16 cellular contexts compared by ENCODE assay signal in the genomic region with DNA sequence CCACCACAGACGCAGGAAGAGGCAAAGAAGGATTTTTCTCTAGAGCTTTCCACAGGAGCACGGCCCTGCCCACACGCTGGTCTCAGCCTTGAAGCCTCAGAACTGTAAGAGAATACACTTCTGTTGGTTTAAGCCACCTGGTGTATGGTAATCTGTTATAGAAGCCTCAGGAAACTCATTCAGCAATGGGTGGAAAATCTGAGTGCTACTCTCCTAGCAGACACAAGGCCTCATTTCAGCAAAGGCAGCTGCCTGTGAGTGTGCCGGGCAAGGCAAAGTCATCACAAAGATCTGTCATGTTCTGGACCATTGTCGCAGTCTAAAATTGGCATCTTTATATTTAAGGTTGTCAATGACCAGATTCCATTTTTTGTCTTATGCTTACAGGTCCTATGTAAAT. TPM values are rescaled to one million over a fixed set of nuclear protein-coding genes. Genes with fewer than 3 reads are reported as not detected.
DNase-seq lines count a peak whose midpoint lies in the region; ATAC-seq and FAIRE-seq lines count a peak whose summit lies in the region.
"Had no signal": no experiment of that assay in that cellular context is flagged by ENCODE, and none has a peak within 500 bp of the region (broad histone marks: within the 10 kb centered on the region; RNA-seq: fewer than 3 reads in every experiment).

No MANE protein-coding gene starts in this region.

- H3K27me3 Mint-ChIP-seq in activated T-cell treated with anti-CD3 and anti-CD28 coated beads, Interleukin-2, amount 50 U/mL, for 4 hours (ENCODE audit: low read depth): no peaks in the 10 kb centered on the region
- H3K27me3 Mint-ChIP-seq in activated T-helper 2 cell treated with anti-CD3 and anti-CD28 coated beads, Interferon-gamma antibody, Interleukin-2, Interleukin-4, amounts not matched to agents 10 μg/mL and 5 μg/mL and 100 μg/mL, durations not matched to agents 14 hours and 24 hours and 36 hours (ENCODE audit: low read depth): no peaks in the 10 kb centered on the region

- no peak overlapping the region for H3K23ac ChIP-seq in mesenchymal stem cell (ENCODE audit: low read length in 2 of 2)

- ATAC-seq in activated T-cell treated with anti-CD3 and anti-CD28 coated beads, Interleukin-2, amount 50 U/mL, for 4 hours: peak; percentile 83 to 87
- ATAC-seq: esophagus mucosa had no signal

- peak overlapping the region; percentile 22 for H3K4me3 Mint-ChIP-seq in activated T-cell treated with anti-CD3 and anti-CD28 coated beads, Interleukin-2, amount 50 U/mL, for 4 hours
- no peak overlapping the region for H3K4me3 Mint-ChIP-seq in activated T-helper 2 cell treated with anti-CD3 and anti-CD28 coated beads, Interferon-gamma antibody, Interleukin-2, Interleukin-4, amounts not matched to agents 10 μg/mL and 5 μg/mL and 100 μg/mL, durations not matched to agents 14 hours and 24 hours and 36 hours (ENCODE audit: low read depth)

- no peak for FAIRE-seq in HTR-8/SVneo (lab: Jason Lieb, UNC)
- FAIRE-seq: GM12891, H54 had no signal

- no peak overlapping the region for H3K14ac ChIP-seq in mesenchymal stem cell (ENCODE audit: low read length in 2 of 2)

- H3K27ac ChIP-seq in mesenchymal stem cell (ENCODE audit: low read length, poor library complexity, severe bottlenecking): no peak overlapping the region

- no peak overlapping the region for H3K4me3 ChIP-seq in mesenchymal stem cell (ENCODE audit: insufficient read depth in 1 of 2, low read depth in 1 of 2, low read length in 2 of 2)
- H3K4me3 ChIP-seq: mucosa of descending colon had no signal

- H3K36me3 ChIP-seq in mesenchymal stem cell (ENCODE audit: control insufficient read depth in 1 of 2, insufficient read depth in 2 of 2, low read depth in 1 of 2, low read length in 2 of 2): peaks cover 0 to 9% of the 10 kb centered on the region in 2 experiments

- intact Hi-C loops in activated T-helper 2 cell treated with anti-CD3 and anti-CD28 coated beads, Interferon-gamma antibody, Interleukin-2, Interleukin-4, amounts not matched to agents 10 μg/mL and 5 μg/mL and 100 μg/mL, durations not matched to agents 14 hours and 24 hours and 36 hours (cut with micrococcal nuclease): loop anchor here (1.0 to 2.0 kb wide), 3 partner anchors 18 to 42 kb away; no protein-coding TSS in a partner anchor

- H2BK15ac ChIP-seq in mesenchymal stem cell (ENCODE audit: low read depth, poor library complexity, severe bottlenecking): no peak overlapping the region

- H3K79me1 ChIP-seq in mesenchymal stem cell (replicated peaks; ENCODE audit: low read length, poor library complexity, severe bottlenecking): peaks cover 29% of the 10 kb centered on the region

- no peak overlapping the region for H2AFZ ChIP-seq in mesenchymal stem cell (ENCODE audit: low read depth, low read length)

- H3K27me3 ChIP-seq in mesenchymal stem cell (ENCODE audit: control insufficient read depth in 1 of 2, insufficient read depth in 1 of 2, low read length in 2 of 2): peaks cover 0 to 2% of the 10 kb centered on the region in 2 experiments

- H3K4ac ChIP-seq in mesenchymal stem cell (ENCODE audit: low read depth in 1 of 2, low read length in 2 of 2): no peak overlapping the region

- no peak overlapping the region for H4K91ac ChIP-seq in mesenchymal stem cell (ENCODE audit: low read length)

- H3K9ac ChIP-seq in mesenchymal stem cell (ENCODE audit: low read length): peak overlapping the region; percentile 86

- H3K18ac ChIP-seq in mesenchymal stem cell (ENCODE audit: low read depth in 1 of 2, low read length in 2 of 2): no peak overlapping the region

- H2BK5ac ChIP-seq in mesenchymal stem cell (ENCODE audit: low read depth, low read length, poor library complexity, severe bottlenecking): no peak overlapping the region

- peak overlapping the region; percentile 73 for H3K27ac Mint-ChIP-seq in activated T-helper 2 cell treated with anti-CD3 and anti-CD28 coated beads, Interferon-gamma antibody, Interleukin-2, Interleukin-4, amounts not matched to agents 10 μg/mL and 5 μg/mL and 100 μg/mL, durations not matched to agents 14 hours and 24 hours and 36 hours

- peaks cover 42% of the 10 kb centered on the region for H3K4me1 Mint-ChIP-seq in activated T-cell treated with anti-CD3 and anti-CD28 coated beads, Interleukin-2, amount 50 U/mL, for 4 hours (ENCODE audit: low read depth)
- peaks cover 20% of the 10 kb centered on the region for H3K4me1 Mint-ChIP-seq in activated T-helper 2 cell treated with anti-CD3 and anti-CD28 coated beads, Interferon-gamma antibody, Interleukin-2, Interleukin-4, amounts not matched to agents 10 μg/mL and 5 μg/mL and 100 μg/mL, durations not matched to agents 14 hours and 24 hours and 36 hours (ENCODE audit: low read depth)

- no peaks in the 10 kb centered on the region for H3K9me3 ChIP-seq in mesenchymal stem cell (ENCODE audit: control insufficient read depth, low read length)

- H3K4me2 ChIP-seq in mesenchymal stem cell (ENCODE audit: low read length, poor library complexity, severe bottlenecking): no peak overlapping the region

- no peak overlapping the region for H2AK5ac ChIP-seq in mesenchymal stem cell (ENCODE audit: low read length, severe bottlenecking)

- H3K36me3 Mint-ChIP-seq in activated T-cell treated with anti-CD3 and anti-CD28 coated beads, Interleukin-2, amount 50 U/mL, for 4 hours (ENCODE audit: insufficient read depth): peaks cover 14% of the 10 kb centered on the region
- peaks cover 54% of the 10 kb centered on the region for H3K36me3 Mint-ChIP-seq in activated T-helper 2 cell treated with anti-CD3 and anti-CD28 coated beads, Interferon-gamma antibody, Interleukin-2, Interleukin-4, amounts not matched to agents 10 μg/mL and 5 μg/mL and 100 μg/mL, durations not matched to agents 14 hours and 24 hours and 36 hours (ENCODE audit: low read depth)

- DNase-seq in activated T-cell treated with anti-CD3 and anti-CD28 coated beads, Interleukin-2, amount 50 U/mL, for 4 hours: no peak
- DNase-seq in activated T-cell treated with anti-CD3 and anti-CD28 coated beads for 4 hours (no peak), mesenchymal stem cell (peak; percentile 17), superior temporal gyrus (ENCODE audit: extremely low spot score) (peak; percentile 24), midbrain (lab: John Stamatoyannopoulos, UW) (no peak), GDM1 (lab: John Stamatoyannopoulos, UW) (no peak), HTR-8/SVneo (ENCODE audit: insufficient read length, low spot score) (no peak)
- no peak for DNase-seq in activated T-helper 2 cell treated with anti-CD3 and anti-CD28 coated beads, Interferon-gamma antibody, Interleukin-2, Interleukin-4, amounts not matched to agents 10 μg/mL and 5 μg/mL and 100 μg/mL, durations not matched to agents 14 hours and 24 hours and 36 hours (ENCODE audit: low spot score)
- DNase-seq: DMS53, mucosa of descending colon, NCI-H1092, T1000 had no signal

- no peak overlapping the region for H2BK12ac ChIP-seq in mesenchymal stem cell (ENCODE audit: low read length in 2 of 2)

- no peak overlapping the region for H4K8ac ChIP-seq in mesenchymal stem cell (ENCODE audit: low read length)

- H3K9me3 Mint-ChIP-seq in activated T-cell treated with anti-CD3 and anti-CD28 coated beads, Interleukin-2, amount 50 U/mL, for 4 hours: peaks cover 4% of the 10 kb centered on the region
- H3K9me3 Mint-ChIP-seq in activated T-helper 2 cell treated with anti-CD3 and anti-CD28 coated beads, Interferon-gamma antibody, Interleukin-2, Interleukin-4, amounts not matched to agents 10 μg/mL and 5 μg/mL and 100 μg/mL, durations not matched to agents 14 hours and 24 hours and 36 hours: peaks cover 13% of the 10 kb centered on the region

- peaks cover 13% of the 10 kb centered on the region for H3K4me1 ChIP-seq in mesenchymal stem cell (ENCODE audit: control insufficient read depth, insufficient read depth, low read depth, low read length)

- no peak overlapping the region for H2BK120ac ChIP-seq in mesenchymal stem cell (ENCODE audit: low read depth, low read length)

- 83% methylated on average over 5 of the region's 5 CpGs for WGBS in mesenchymal stem cell

RNA-seq across cellular contexts. Expression of gene ATP10A, which starts 31.0 kb away (rescaled TPM):
- 10 to 100 TPM; 27.0 to 31.6 (median 31.3) TPM for total RNA-seq in activated T-cell treated with anti-CD3 and anti-CD28 coated beads, Interleukin-2, amount 50 U/mL, for 4 hours
- 40.1 and 44.4 TPM in 2 replicates for total RNA-seq in activated T-helper 2 cell treated with anti-CD3 and anti-CD28 coated beads, Interferon-gamma antibody, Interleukin-2, Interleukin-4, amounts not matched to agents 10 μg/mL and 5 μg/mL and 100 μg/mL, durations not matched to agents 14 hours and 24 hours and 36 hours
- polyA plus RNA-seq in mesenchymal stem cell (2013, experiment 1 of 2): 0.04 TPM
- polyA plus RNA-seq in mesenchymal stem cell (2013, experiment 2 of 2): 0.03 TPM
- total RNA-seq: HT-29 had no signal

Comparison
In these comparisons a context has a peak if more than half of its experiments do, and no peak if none do; other contexts are left out.
1. DNase-seq: peak in mesenchymal stem cell (single experiment) and superior temporal gyrus (single experiment); none in activated T-cell treated with anti-CD3 and anti-CD28 coated beads, Interleukin-2, amount 50 U/mL, for 4 hours (single experiment), activated T-cell treated with anti-CD3 and anti-CD28 coated beads for 4 hours (single experiment), activated T-helper 2 cell treated with anti-CD3 and anti-CD28 coated beads, Interferon-gamma antibody, Interleukin-2, Interleukin-4, amounts not matched to agents 10 μg/mL and 5 μg/mL and 100 μg/mL, durations not matched to agents 14 hours and 24 hours and 36 hours (single experiment), midbrain (single experiment), GDM1 (single experiment) and HTR-8/SVneo (single experiment).